28 cellular contexts compared by ENCODE assay signal in the genomic region with DNA sequence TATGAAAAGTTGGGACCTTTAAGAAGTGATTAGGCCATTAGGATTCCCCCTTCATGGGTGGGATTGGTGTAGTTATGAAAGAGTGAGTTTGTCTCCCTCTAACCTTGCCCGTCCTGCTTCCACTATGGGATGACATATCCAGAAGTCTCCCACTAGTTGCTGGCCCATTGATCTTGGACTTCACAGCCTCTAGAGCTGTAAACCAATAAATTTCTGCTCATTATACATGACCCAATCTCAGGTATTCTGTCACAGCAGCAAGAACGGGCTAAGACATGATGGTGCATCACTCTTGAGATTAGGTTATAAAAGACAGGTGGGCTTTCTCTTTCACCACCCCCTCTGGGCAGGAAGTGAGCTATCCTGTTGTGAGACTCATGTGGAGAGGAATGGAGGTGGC. TPM values are rescaled to one million over a fixed set of nuclear protein-coding genes. Genes with fewer than 3 reads are reported as not detected.
DNase-seq lines count a peak whose midpoint lies in the region; ATAC-seq, FAIRE-seq and TF ChIP-seq lines count a peak whose summit lies in the region.
"Had no signal": no experiment of that assay in that cellular context is flagged by ENCODE, and none has a peak within 500 bp of the region (broad histone marks: within the 10 kb centered on the region; RNA-seq: fewer than 3 reads in every experiment).

No MANE protein-coding gene starts in this region.

- H3K27me3 ChIP-seq in HepG2 (ENCODE audit: control insufficient read depth in 1 of 2, insufficient read depth in 2 of 2, low read length in 2 of 2): no peaks in the 10 kb centered on the region
- H3K27me3 ChIP-seq in right lobe of liver: no peaks in the 10 kb centered on the region
- H3K27me3 ChIP-seq: BE2C, BLaER1 had no signal

- H3K36me3 ChIP-seq in HepG2 (replicated peaks in 1 of 2; ENCODE audit: control insufficient read depth in 1 of 2, insufficient read depth in 2 of 2, low read length in 2 of 2): no peaks in the 10 kb centered on the region
- no peaks in the 10 kb centered on the region for H3K36me3 ChIP-seq in right lobe of liver
- H3K36me3 ChIP-seq: BE2C, BLaER1 had no signal

- H3K79me2 ChIP-seq in HepG2 (ENCODE audit: insufficient read depth, low read length): no peaks in the 10 kb centered on the region

- TF ChIP-seq CTCF in HepG2 (CRISPR knock-in tag; IDR thresholded peaks at IDR 0.05) (no peak), right lobe of liver (IDR thresholded peaks at IDR 0.05) (no peak), GM10266 (IDR thresholded peaks at IDR 0.05; ENCODE audit: control insufficient read depth, insufficient read depth, low read depth, missing control alignments) (no peak)

- H2AFZ ChIP-seq in HepG2 (ENCODE audit: low read length): no peak overlapping the region

- in situ Hi-C loops in HepG2 (cut with HindIII; ENCODE audit: extremely low pct_ligation_motif_present, low pct_unique_long_range_greater_than_20kb): no loop called here

- TF ChIP-seq POLR2A in HepG2 (IDR thresholded peaks at IDR 0.05; ENCODE audit: insufficient read depth in 1 of 2, low read depth in 2 of 2, low read length in 2 of 2) (no peak), right lobe of liver (IDR thresholded peaks at IDR 0.05) (no peak)

- intact Hi-C loops in HepG2 (cut with micrococcal nuclease; ENCODE audit: unreplicated experiment) (no loop called here), right lobe of liver (cut with DNase I) (loop anchor here in 1 of 2 donors (10.0 kb wide), 1 partner anchor 144 kb away; no protein-coding TSS in a partner anchor)

- BruUV-seq in HepG2 (replicated peaks; lab: Mats Ljungman, UMichigan): no TSS peak

- no peaks in the 10 kb centered on the region for H4K20me1 ChIP-seq in HepG2 (ENCODE audit: insufficient read depth, low read length)
- H4K20me1 ChIP-seq: BLaER1 had no signal

- 58% methylated on average over 2 of the region's 2 CpGs for WGBS in HepG2 (ENCODE audit: low lambda C conversion rate)
- WGBS in right lobe of liver (ENCODE audit: insufficient coverage, low coverage, low lambda C conversion rate, missing lambda C conversion rate): 100% methylated on average over 1 of the region's 2 CpGs

- no peak for DNase-seq in HepG2 (ENCODE audit: low spot score)
- DNase-seq in right lobe of liver: no peak
- DNase-seq in NCI-H69 (lab: John Stamatoyannopoulos, UW): peak; percentile 36
- DNase-seq in urothelium cell line (ENCODE audit: low spot score): no peak
- DNase-seq in GM10266 (ENCODE audit: extremely low spot score): no peak
- DNase-seq in iPS-NIHi7 (ENCODE audit: extremely low spot score): no peak
- DNase-seq: 8988T; ACHN; BE2C; C1 segment of cervical spinal cord; CD4-positive, alpha-beta memory T cell; CD4-positive, CD25-positive, alpha-beta regulatory T cell; CD8-positive, alpha-beta memory T cell; COR-L47; DMS 273 treated with DMSO at 0.1 percent for 48 hours; DMS153; DMS53; DMS79; DND-41; EL; GDM1 had no signal

- CTCF ChIA-PET in HepG2 (lab: Yijun Ruan, JAX; ENCODE audit: low intra/inter-chr PET ratio, low total read pairs): no interaction called here

- peaks cover 43% of the 10 kb centered on the region for H3K4me1 ChIP-seq in HepG2 (ENCODE audit: insufficient read depth, low read length)
- no peaks in the 10 kb centered on the region for H3K4me1 ChIP-seq in right lobe of liver
- H3K4me1 ChIP-seq: BE2C, BLaER1 had no signal

- no peak overlapping the region for H3K9ac ChIP-seq in HepG2 (ENCODE audit: insufficient read depth, low read depth, low read length)
- H3K9ac ChIP-seq: BLaER1 had no signal

- H3K9me3 ChIP-seq in HepG2 (ENCODE audit: low read length) (peaks cover 4% of the 10 kb centered on the region; the same call in 1 of the 2 replicates), right lobe of liver (no peaks in the 10 kb centered on the region)
- H3K9me3 ChIP-seq: BE2C had no signal

- no peak overlapping the region for H3K4me2 ChIP-seq in HepG2 (ENCODE audit: low read depth, low read length)
- H3K4me2 ChIP-seq: BLaER1 had no signal

- ATAC-seq in HepG2: no peak
- ATAC-seq in right lobe of liver: no peak

- H3K4me3 ChIP-seq in HepG2 (replicated peaks in 1 of 3; ENCODE audit: insufficient read depth in 1 of 3, low read depth in 2 of 3, low read length in 3 of 3): no peak overlapping the region
- H3K4me3 ChIP-seq in right lobe of liver: no peak overlapping the region
- H3K4me3 ChIP-seq: BLaER1 had no signal

- TF ChIP-seq RAD21 in HepG2 (CRISPR knock-in tag; IDR thresholded peaks at IDR 0.05): no peak

- no peak for TF ChIP-seq EP300 in HepG2 (IDR thresholded peaks at IDR 0.05; ENCODE audit: low read depth in 2 of 2, low read length in 2 of 2)
- TF ChIP-seq EP300 in HepG2 (CRISPR knock-in tag; IDR thresholded peaks at IDR 0.05; ENCODE audit: borderline replicate concordance): no peak

- FAIRE-seq in HepG2 (lab: Jason Lieb, UNC) (no peak), urothelium cell line (lab: Jason Lieb, UNC) (peak; percentile 79)
- FAIRE-seq: A204.1, GM12891, GM19239 had no signal

- POLR2A ChIA-PET in HepG2 (lab: Yijun Ruan, JAX): interaction anchor here (2.3 kb wide), 1 partner anchor 9 kb away, joined by 10 read pairs; a partner anchor contains a TSS

- H3K27ac ChIP-seq in HepG2 (ENCODE audit: extremely low read length, insufficient read depth, low read length) (no peak overlapping the region), right lobe of liver (no peak overlapping the region)
- H3K27ac ChIP-seq: BLaER1 had no signal

TF ChIP-seq in HepG2, 621 proteins besides CTCF, POLR2A, EP300 and RAD21:
- peak; percentile 99 for TF ChIP-seq ZNF564 (CRISPR knock-in tag; IDR thresholded peaks at IDR 0.05)
- TF ChIP-seq RBAK (CRISPR knock-in tag; IDR thresholded peaks at IDR 0.05): no peak

RNA-seq across cellular contexts. Expression of a gene that starts 8.6 kb away (rescaled TPM):
- total RNA-seq in HepG2 (2016; rRNA removed; fragmentation: Illumina TruSeq; extraction: Trizol) (7.3 and 17.8 TPM in 2 replicates), right lobe of liver (10 to 100 TPM; 22.3 to 88.5 (median 45.4) TPM)
- 9.0 and 10.2 TPM in 2 replicates for total RNA-seq in HepG2 (2016; cell fraction: cytosol; rRNA removed; fragmentation: Illumina TruSeq; extraction: Trizol; ENCODE audit: low read depth)
- total RNA-seq in HepG2 (2016; cell fraction: insoluble cytoplasmic fraction; rRNA removed; fragmentation: Illumina TruSeq; extraction: Trizol): 6.2 and 18.0 TPM in 2 replicates
- 6.9 and 8.3 TPM in 2 replicates for total RNA-seq in HepG2 (2016; cell fraction: membrane; rRNA removed; fragmentation: Illumina TruSeq; extraction: Trizol)
- total RNA-seq in HepG2 (2016; cell fraction: nucleus; rRNA removed; fragmentation: Illumina TruSeq; extraction: Trizol): 20.7 and 28.1 TPM in 2 replicates
- 35.6 and 42.1 TPM in 2 replicates for polyA plus RNA-seq in HepG2 (2011; rRNA removed)
- 32.2 and 39.1 TPM in 2 replicates for polyA plus RNA-seq in HepG2 (2011; cell fraction: cytosol; rRNA removed)
- 47.2 and 50.5 TPM in 2 replicates for polyA plus RNA-seq in HepG2 (2011; cell fraction: nucleus; rRNA removed)
- polyA plus RNA-seq in HepG2 (2012): 31.2 and 40.4 TPM in 2 replicates
- polyA plus RNA-seq in HepG2 (2016; cell fraction: cytosol; fragmentation: Illumina TruSeq; extraction: Trizol; ENCODE audit: low read depth): 2.0 and 2.9 TPM in 2 replicates
- polyA plus RNA-seq in HepG2 (2016; cell fraction: insoluble cytoplasmic fraction; fragmentation: Illumina TruSeq; extraction: Trizol; ENCODE audit: low read depth): 11.7 and 14.0 TPM in 2 replicates
- polyA plus RNA-seq in HepG2 (2016; cell fraction: membrane; fragmentation: Illumina TruSeq; extraction: Trizol; ENCODE audit: low read depth): 3.9 TPM in 2 replicates
- polyA plus RNA-seq in HepG2 (2016; cell fraction: nucleus; fragmentation: Illumina TruSeq; extraction: Trizol; ENCODE audit: insufficient read depth, low read depth): 47.9 and 54.1 TPM in 2 replicates
- polyA minus RNA-seq in HepG2 (2011; rRNA and poly(A)+ RNA removed; ENCODE audit: low replicate concordance): 31.7 and 106 TPM in 2 replicates
- 26.9 and 29.0 TPM in 2 replicates for polyA minus RNA-seq in HepG2 (2011; cell fraction: cytosol; rRNA and poly(A)+ RNA removed)
- 31.0 and 31.3 TPM in 2 replicates for polyA minus RNA-seq in HepG2 (2011; cell fraction: nucleus; rRNA and poly(A)+ RNA removed)
- total RNA-seq: A673; CD4-positive, alpha-beta memory T cell; CD4-positive, CD25-positive, alpha-beta regulatory T cell; CD8-positive, alpha-beta memory T cell; G401 had no signal
- polyA plus RNA-seq: CD14-positive monocyte; CD4-positive, alpha-beta memory T cell; CD4-positive, CD25-positive, alpha-beta regulatory T cell; CD8-positive, alpha-beta memory T cell had no signal
